ENCODE assay signal across 8 cellular contexts in the genomic region with DNA sequence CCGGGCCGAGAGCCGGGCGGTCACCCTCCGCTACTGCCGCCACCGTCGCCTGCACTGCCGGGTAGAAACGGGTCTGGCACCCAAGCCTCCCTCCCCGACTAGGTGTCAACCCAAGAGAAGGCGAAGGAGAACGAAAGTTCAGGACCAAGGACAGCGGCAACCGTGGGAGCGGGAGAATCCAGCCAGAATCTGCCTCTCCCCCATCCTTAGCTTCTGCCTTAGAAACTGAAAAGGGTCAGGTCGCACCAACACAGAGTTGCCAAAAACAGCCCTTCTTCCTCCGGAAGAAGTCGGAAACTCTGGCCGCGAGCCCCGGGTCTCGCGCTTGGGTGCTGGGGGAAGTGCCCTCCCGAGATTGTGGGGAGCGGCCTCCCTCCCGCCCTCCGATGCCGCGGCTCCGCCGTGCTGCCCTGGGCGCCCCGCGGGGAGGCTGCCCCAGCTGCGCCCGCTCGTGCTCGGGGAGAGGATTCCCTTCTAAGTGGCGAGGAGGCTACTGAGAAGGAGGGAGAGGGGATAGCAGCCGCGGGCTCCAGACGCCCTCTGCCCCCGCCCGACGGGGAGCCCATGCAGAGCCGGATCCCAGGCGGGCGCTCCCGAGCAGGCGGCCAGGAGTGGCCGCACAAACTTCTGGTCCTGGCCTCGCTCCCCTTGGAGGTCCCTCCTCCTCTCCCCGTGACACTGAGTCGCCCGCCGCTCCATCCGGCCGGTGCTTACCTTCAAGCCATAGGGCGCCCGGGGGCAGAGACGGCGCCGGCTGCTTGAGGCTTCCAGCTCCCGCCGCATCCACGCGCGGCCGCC. TPM values are rescaled to one million over a fixed set of nuclear protein-coding genes. Genes with fewer than 3 reads are reported as not detected.
A peak's percentile ranks its signal among the peaks of the same experiment; 100 is the strongest.
DNase-seq lines count a peak whose midpoint lies in the region; ATAC-seq and TF ChIP-seq lines count a peak whose summit lies in the region.

No MANE protein-coding gene starts in this region.

- DNase-seq in Daoy (ENCODE audit: low read depth) (peak; percentile 87), LoVo (ENCODE audit: low spot score) (peak; percentile 76), lower lobe of right lung (peak; percentile 72), NCI-H187 (lab: John Stamatoyannopoulos, UW) (no peak)
- peak; percentile 13 to 17 for DNase-seq in activated CD4-positive, alpha-beta T cell treated with anti-CD3 and anti-CD28 coated beads, Interleukin-2, amount 50 U/mL, for 4 hours
- DNase-seq in effector CD4-positive, alpha-beta T cell: peak; percentile 11
- peak; percentile 2 to 8 for DNase-seq in stimulated activated CD8-positive, alpha-beta memory T cell treated with anti-CD3 and anti-CD28 coated beads, Interleukin-2, amount 100 ng/mL, for 1 hour (ENCODE audit: low read depth in 2 of 2)

- peak overlapping the region; percentile 2 for H3K4me3 ChIP-seq in lower lobe of right lung

- intact Hi-C loops in lower lobe of right lung (cut with DNase I): no loop called here

- no peak overlapping the region for H3K27ac ChIP-seq in lower lobe of right lung

- ATAC-seq in lower lobe of right lung (peak; percentile 81 to 84), HG02885 (IDR thresholded peaks at IDR 0.05; ENCODE audit: poor library complexity, unreplicated experiment) (no peak)

- no peaks in the 10 kb centered on the region for H3K36me3 ChIP-seq in lower lobe of right lung

- peaks cover 5% of the 10 kb centered on the region for H3K4me1 ChIP-seq in lower lobe of right lung

- no peak for TF ChIP-seq CTCF in lower lobe of right lung (IDR thresholded peaks at IDR 0.05)

- no peaks in the 10 kb centered on the region for H3K9me3 ChIP-seq in lower lobe of right lung

- H3K27me3 ChIP-seq in lower lobe of right lung (ENCODE audit: low read depth): peaks cover 82% of the 10 kb centered on the region

RNA-seq across cellular contexts. Expression of gene DRD2, which starts 0.6 kb away (rescaled TPM):
- total RNA-seq in Daoy (2014; rRNA removed; shearing (Covaris generic)): 0.23 TPM in 1 of 2 replicates, not detected in the other
- total RNA-seq in lower lobe of right lung: not detected

Comparison
In these comparisons a context has a peak if more than half of its experiments do, and no peak if none do; other contexts are left out.
1. DNase-seq: peak in Daoy (single experiment), LoVo (single experiment), activated CD4-positive, alpha-beta T cell treated with anti-CD3 and anti-CD28 coated beads, Interleukin-2, amount 50 U/mL, for 4 hours (2 of 2), effector CD4-positive, alpha-beta T cell (single experiment), lower lobe of right lung (single experiment) and stimulated activated CD8-positive, alpha-beta memory T cell treated with anti-CD3 and anti-CD28 coated beads, Interleukin-2, amount 100 ng/mL, for 1 hour (2 of 2); none in NCI-H187 (0 of 2).